Comparison of ENCODE assay signal across 1 cellular context in genomic region chr7:135557455-135558336, GRCh38.
TF ChIP-seq lines count a peak whose summit lies in the region.

Gene NUP205 (plus strand): TSS chr7:135557917. CDS start chr7:135557945, 28 bp downstream.

TF ChIP-seq in K562, 482 proteins besides CTCF, POLR2A, EP300 and RAD21 (continued from another document and continues in another):
- TF ChIP-seq ZBTB11 (CRISPR knock-in tag; IDR thresholded peaks at IDR 0.05) (peak in 1 of 3 experiments; percentile 76; a peak in 2 of 6 replicates), AFF4 (CRISPR knock-in tag; IDR thresholded peaks at IDR 0.05) (peak; percentile 93), ZNF512 (tag; IDR thresholded peaks at IDR 0.05) (no peak), GATAD2A (IDR thresholded peaks at IDR 0.05) (0 out of 2 replicates have a peak, but pooled peaks have one; percentile 20), DPF2 (IDR thresholded peaks at IDR 0.05) (peak; percentile 27; the same call in 1 of the 2 replicates), MCM3 (IDR thresholded peaks at IDR 0.05) (no peak), HNRNPLL (IDR thresholded peaks at IDR 0.05; ENCODE audit: low read depth, low read length, poor library complexity, severe bottlenecking) (peak; percentile 58), SREBF2 (CRISPR knock-in tag; IDR thresholded peaks at IDR 0.05) (no peak), ELK1 (CRISPR knock-in tag; IDR thresholded peaks at IDR 0.05) (no peak), CHD7 (IDR thresholded peaks at IDR 0.05; ENCODE audit: low read depth, low read length) (no peak), ZNF449 (CRISPR knock-in tag; IDR thresholded peaks at IDR 0.05) (no peak), ZNF644 (tag; IDR thresholded peaks at IDR 0.05; ENCODE audit: low read depth) (peak; percentile 83; the same call in 1 of the 2 replicates), NCOA6 (IDR thresholded peaks at IDR 0.05) (0 out of 2 replicates have a peak, but pooled peaks have one; percentile 12), TAF9B (IDR thresholded peaks at IDR 0.05; ENCODE audit: partially characterized antibody) (peak; percentile 97), HNRNPUL1 (IDR thresholded peaks at IDR 0.05; ENCODE audit: low read length) (no peak), NCOA1 (IDR thresholded peaks at IDR 0.05; ENCODE audit: low read depth) (0 out of 2 replicates have a peak, but pooled peaks have one; percentile 23), CBFA2T3 (IDR thresholded peaks at IDR 0.05) (no peak), MBD2 (IDR thresholded peaks at IDR 0.05; ENCODE audit: borderline replicate concordance, low read depth) (peak; percentile 89), REST (CRISPR knock-in tag; IDR thresholded peaks at IDR 0.05; ENCODE audit: low read depth) (peak; percentile 69; the same call in 1 of the 2 replicates), FOXK2 (conservative IDR thresholded peaks at IDR 0.05 in 1 of 2, IDR thresholded peaks at IDR 0.05 in 1 of 2; ENCODE audit: low read depth in 2 of 2) (peak in 1 of 2 experiments; percentile 51; a peak in 1 of 4 replicates), TCF7 (IDR thresholded peaks at IDR 0.05; ENCODE audit: borderline replicate concordance) (peak; percentile 63; the same call in 1 of the 2 replicates), BRD4 (IDR thresholded peaks at IDR 0.05) (peak; percentile 99), ZFP36 (IDR thresholded peaks at IDR 0.05; ENCODE audit: low read depth, low read length, partially characterized antibody) (peak; percentile 15)
